14 cellular contexts compared by ENCODE assay signal in genomic region chr6:113558966-113559365, GRCh38.
DNase-seq lines count a peak whose midpoint lies in the region; ATAC-seq, FAIRE-seq and TF ChIP-seq lines count a peak whose summit lies in the region.
"Had no signal": no experiment of that assay in that cellular context is flagged by ENCODE, and none has a peak within 500 bp of the region (broad histone marks: within the 10 kb centered on the region; RNA-seq: fewer than 3 reads in every experiment).

No MANE protein-coding gene starts in this region.

- no peaks in the 10 kb centered on the region for H3K9me3 Mint-ChIP-seq in stimulated activated memory B cell treated with anti-CD40 and anti-IgM and Interleukin-4, amounts not matched to agents 10 μg/mL and 1 μg/mL and 100 μg/mL, for 72 hours
- H3K9me3 Mint-ChIP-seq: activated naive CD4-positive, alpha-beta T cell treated with anti-CD3 and anti-CD28 coated beads, Interleukin-2, amount 50 U/mL, for 72 hours had no signal

- H3K27me3 Mint-ChIP-seq in stimulated activated memory B cell treated with anti-CD40 and anti-IgM and Interleukin-4, amounts not matched to agents 10 μg/mL and 1 μg/mL and 100 μg/mL, for 72 hours: no peaks in the 10 kb centered on the region

- no peaks in the 10 kb centered on the region for H3K27me3 ChIP-seq in RWPE2 (ENCODE audit: insufficient read depth, poor library complexity, severe bottlenecking)
- H3K27me3 ChIP-seq: neutrophil had no signal

- H3K27ac Mint-ChIP-seq in stimulated activated memory B cell treated with anti-CD40 and anti-IgM and Interleukin-4, amounts not matched to agents 10 μg/mL and 1 μg/mL and 100 μg/mL, for 72 hours: no peak overlapping the region
- H3K27ac Mint-ChIP-seq: activated naive CD4-positive, alpha-beta T cell treated with anti-CD3 and anti-CD28 coated beads, Interleukin-2, amount 50 U/mL, for 72 hours had no signal

- DNase-seq in GM19239 (ENCODE audit: insufficient read length, low spot score) (no peak), RWPE2 (ENCODE audit: low spot score) (no peak), fibroblast of peridontal ligament (ENCODE audit: extremely low read depth) (peak; percentile 67), renal cortical epithelial cell (ENCODE audit: low read depth) (peak; percentile 28), NCI-H1105 treated with DMSO at 0.1 percent for 48 hours (lab: John Stamatoyannopoulos, UW) (no peak)
- DNase-seq: DMS79; effector memory CD4-positive, alpha-beta T cell; NCI-H187 treated with DMSO at 0.1 percent for 48 hours; stimulated activated naive CD4-positive, alpha-beta T cell had no signal

- no peaks in the 10 kb centered on the region for H3K36me3 ChIP-seq in RWPE2 (ENCODE audit: low read depth)
- H3K36me3 ChIP-seq: neutrophil had no signal

- peak; percentile 11 for FAIRE-seq in GM19239 (lab: Jason Lieb, UNC)

- no peaks in the 10 kb centered on the region for H3K36me3 Mint-ChIP-seq in stimulated activated memory B cell treated with anti-CD40 and anti-IgM and Interleukin-4, amounts not matched to agents 10 μg/mL and 1 μg/mL and 100 μg/mL, for 72 hours
- H3K36me3 Mint-ChIP-seq: activated naive CD4-positive, alpha-beta T cell treated with anti-CD3 and anti-CD28 coated beads, Interleukin-2, amount 50 U/mL, for 72 hours had no signal

- H3K4me3 ChIP-seq in RWPE2 (ENCODE audit: severe bottlenecking): no peak overlapping the region

- H3K4me1 ChIP-seq in RWPE2 (ENCODE audit: insufficient read depth, poor library complexity, severe bottlenecking): peaks cover 23% of the 10 kb centered on the region

- TF ChIP-seq CTCF in RWPE2 (IDR thresholded peaks at IDR 0.05; ENCODE audit: poor library complexity, severe bottlenecking): no peak

- no peaks in the 10 kb centered on the region for H3K9me3 ChIP-seq in RWPE2 (ENCODE audit: severe bottlenecking)
- H3K9me3 ChIP-seq: neutrophil had no signal

- peak overlapping the region; percentile 49 for H3K27ac ChIP-seq in RWPE2 (ENCODE audit: poor library complexity, severe bottlenecking)
- H3K27ac ChIP-seq: neutrophil had no signal

- peaks cover 22% of the 10 kb centered on the region for H3K4me1 Mint-ChIP-seq in stimulated activated memory B cell treated with anti-CD40 and anti-IgM and Interleukin-4, amounts not matched to agents 10 μg/mL and 1 μg/mL and 100 μg/mL, for 72 hours

- ATAC-seq in RWPE2 (ENCODE audit: low read depth): peak; percentile 47; the same call in 2 of the 3 replicates
- no peak for ATAC-seq in HG03460 (IDR thresholded peaks at IDR 0.05; ENCODE audit: unreplicated experiment)
- ATAC-seq in stimulated activated memory B cell treated with anti-CD40 and anti-IgM and Interleukin-4, amounts not matched to agents 10 μg/mL and 1 μg/mL and 100 μg/mL, for 72 hours: no peak
- ATAC-seq in GM21786 (IDR thresholded peaks at IDR 0.05; ENCODE audit: unreplicated experiment): no peak
- ATAC-seq: activated naive CD4-positive, alpha-beta T cell treated with anti-CD3 and anti-CD28 coated beads, Interleukin-2, amount 50 U/mL, for 72 hours had no signal

- no peak overlapping the region for H3K4me3 Mint-ChIP-seq in stimulated activated memory B cell treated with anti-CD40 and anti-IgM and Interleukin-4, amounts not matched to agents 10 μg/mL and 1 μg/mL and 100 μg/mL, for 72 hours

Comparison
In these comparisons a context has a peak if more than half of its experiments do, and no peak if none do; other contexts are left out.
1. DNase-seq: peak in fibroblast of peridontal ligament (single experiment) and renal cortical epithelial cell (single experiment); none in GM19239 (single experiment), RWPE2 (single experiment) and NCI-H1105 treated with DMSO at 0.1 percent for 48 hours (single experiment).